Comparison of ENCODE assay signal across 40 cellular contexts in genomic region chr16:52742608-52743007, GRCh38.
"Had no signal": no experiment of that assay in that cellular context is flagged by ENCODE, and none has a peak within 500 bp of the region (broad histone marks: within the 10 kb centered on the region; RNA-seq: fewer than 3 reads in every experiment).

No MANE protein-coding gene starts in this region.

- H3K4me3 Mint-ChIP-seq: activated naive CD4-positive, alpha-beta T cell treated with anti-CD3 and anti-CD28 coated beads for 36 hours; activated naive CD4-positive, alpha-beta T cell treated with anti-CD3 and anti-CD28 coated beads, Interleukin-2, amount 10 ng/mL, durations not matched to agents 7 days and 5 days; activated naive CD4-positive, alpha-beta T cell treated with anti-CD3 and anti-CD28 coated beads, Interleukin-2, amount 50 U/mL, for 24 hours; activated naive CD8-positive, alpha-beta T cell; activated naive CD8-positive, alpha-beta T cell treated with anti-CD3 and anti-CD28 coated beads for 36 hours; activated naive CD8-positive, alpha-beta T cell treated with anti-CD3 and anti-CD28 coated beads, Interleukin-2, amount 10 ng/mL, durations not matched to agents 7 days and 5 days; activated naive CD8-positive, alpha-beta T cell treated with anti-CD3 and anti-CD28 coated beads, Interleukin-2, amount 50 U/mL, for 24 hours; activated T-cell treated with anti-CD3 and anti-CD28 coated beads, Interleukin-2, amount 50 U/mL, for 24 hours; activated T-cell treated with anti-CD3 and anti-CD28 coated beads, Interleukin-2, amount 50 U/mL, for 4 hours; activated T-cell treated with anti-CD3 and anti-CD28 coated beads, Interleukin-2, amount 50 U/mL, for 72 hours; activated T-helper 1 cell treated with anti-CD3 and anti-CD28 coated beads, Interleukin-12 subunit alpha, Interleukin-12 subunit beta, Interleukin-2, Interleukin-4 antibody, amounts not matched to agents 30 ng/mL and 10 ng/mL and 1 ng/mL, durations not matched to agents 14 hours and 24 hours and 36 hours; activated T-helper 17 cell treated with anti-CD3 and anti-CD28 coated beads, Interleukin-2, amount 50 U/mL, for 72 hours; central memory CD8-positive, alpha-beta T cell had no signal

- FAIRE-seq: astrocyte, bronchial epithelial cell had no signal

- H3K9me3 ChIP-seq: adrenal gland, ascending aorta, body of pancreas, breast epithelium had no signal

- DNase-seq: activated effector memory CD4-positive, alpha-beta T cell treated with anti-CD3 and anti-CD28 coated beads, Interleukin-2, amount 50 U/mL, for 16 hours; activated effector memory CD4-positive, alpha-beta T cell treated with Interleukin-2 at 50 U/mL for 16 hours; activated gamma-delta T cell; activated gamma-delta T cell treated with Interleukin-2 at 50 U/mL for 16 hours; activated naive CD4-positive, alpha-beta T cell; activated naive CD4-positive, alpha-beta T cell treated with anti-CD3 and anti-CD28 coated beads for 36 hours; activated naive CD4-positive, alpha-beta T cell treated with anti-CD3 and anti-CD28 coated beads, Interleukin-2, amount 10 ng/mL, durations not matched to agents 7 days and 5 days; activated naive CD4-positive, alpha-beta T cell treated with anti-CD3 and anti-CD28 coated beads, Interleukin-2, amount 50 U/mL, for 16 hours; activated naive CD4-positive, alpha-beta T cell treated with Interleukin-2 at 50 U/mL for 16 hours; activated naive CD8-positive, alpha-beta T cell treated with anti-CD3 and anti-CD28 coated beads for 36 hours; activated naive CD8-positive, alpha-beta T cell treated with anti-CD3 and anti-CD28 coated beads, Interleukin-2, amount 10 ng/mL, durations not matched to agents 7 days and 5 days; activated naive CD8-positive, alpha-beta T cell treated with anti-CD3 and anti-CD28 coated beads, Interleukin-2, amount 50 U/mL, for 24 hours; activated T-cell treated with anti-CD3 and anti-CD28 coated beads for 4 hours; activated T-cell treated with anti-CD3 and anti-CD28 coated beads, Interleukin-2, amount 50 U/mL, for 1 hour; activated T-cell treated with anti-CD3 and anti-CD28 coated beads, Interleukin-2, amount 50 U/mL, for 24 hours; activated T-cell treated with anti-CD3 and anti-CD28 coated beads, Interleukin-2, amount 50 U/mL, for 4 hours; activated T-cell treated with anti-CD3 and anti-CD28 coated beads, Interleukin-2, amount 50 U/mL, for 48 hours; activated T-cell treated with anti-CD3 and anti-CD28 coated beads, Interleukin-2, amount 50 U/mL, for 72 hours; adrenal gland; amniotic stem cell; amygdala; anterior cingulate cortex; aorta; body of pancreas; brain microvascular endothelial cell; central memory CD4-positive, alpha-beta T cell; cerebellar nuclear complex had no signal

- H3K36me3 Mint-ChIP-seq: activated naive CD4-positive, alpha-beta T cell treated with anti-CD3 and anti-CD28 coated beads, Interleukin-2, amount 10 ng/mL, durations not matched to agents 7 days and 5 days; activated naive CD4-positive, alpha-beta T cell treated with anti-CD3 and anti-CD28 coated beads, Interleukin-2, amount 50 U/mL, for 24 hours; activated naive CD8-positive, alpha-beta T cell; activated naive CD8-positive, alpha-beta T cell treated with anti-CD3 and anti-CD28 coated beads for 36 hours; activated naive CD8-positive, alpha-beta T cell treated with anti-CD3 and anti-CD28 coated beads, Interleukin-2, amount 10 ng/mL, durations not matched to agents 7 days and 5 days; brain had no signal

- H3K27me3 Mint-ChIP-seq: activated naive CD4-positive, alpha-beta T cell treated with anti-CD3 and anti-CD28 coated beads, Interleukin-2, amount 10 ng/mL, durations not matched to agents 7 days and 5 days; activated naive CD4-positive, alpha-beta T cell treated with anti-CD3 and anti-CD28 coated beads, Interleukin-2, amount 50 U/mL, for 24 hours; activated naive CD8-positive, alpha-beta T cell treated with anti-CD3 and anti-CD28 coated beads for 36 hours; activated naive CD8-positive, alpha-beta T cell treated with anti-CD3 and anti-CD28 coated beads, Interleukin-2, amount 10 ng/mL, durations not matched to agents 7 days and 5 days; activated T-cell treated with anti-CD3 and anti-CD28 coated beads, Interleukin-2, amount 50 U/mL, for 24 hours; activated T-helper 17 cell treated with anti-CD3 and anti-CD28 coated beads, Interleukin-2, amount 50 U/mL, for 72 hours; central memory CD8-positive, alpha-beta T cell had no signal

- H3K4me1 ChIP-seq: adrenal gland, ascending aorta, body of pancreas, breast epithelium had no signal

- H3K27ac ChIP-seq: adrenal gland, ascending aorta, body of pancreas, brain microvascular endothelial cell, breast epithelium, cardiac muscle cell had no signal

- H3K4me3 ChIP-seq: adrenal gland, ascending aorta, body of pancreas, breast epithelium, cardiac muscle cell had no signal

- H3K4me1 Mint-ChIP-seq: activated naive CD4-positive, alpha-beta T cell treated with anti-CD3 and anti-CD28 coated beads, Interleukin-2, amount 10 ng/mL, durations not matched to agents 7 days and 5 days; activated naive CD4-positive, alpha-beta T cell treated with anti-CD3 and anti-CD28 coated beads, Interleukin-2, amount 50 U/mL, for 24 hours; activated naive CD8-positive, alpha-beta T cell treated with anti-CD3 and anti-CD28 coated beads for 36 hours; activated naive CD8-positive, alpha-beta T cell treated with anti-CD3 and anti-CD28 coated beads, Interleukin-2, amount 10 ng/mL, durations not matched to agents 7 days and 5 days; activated naive CD8-positive, alpha-beta T cell treated with anti-CD3 and anti-CD28 coated beads, Interleukin-2, amount 50 U/mL, for 24 hours; activated T-helper 17 cell treated with anti-CD3 and anti-CD28 coated beads, Interleukin-2, amount 50 U/mL, for 72 hours; central memory CD8-positive, alpha-beta T cell had no signal

- ATAC-seq: activated naive CD4-positive, alpha-beta T cell treated with anti-CD3 and anti-CD28 coated beads, Interleukin-2, amount 50 U/mL, for 72 hours; activated naive CD8-positive, alpha-beta T cell treated with anti-CD3 and anti-CD28 coated beads, Interleukin-2, amount 50 U/mL, for 24 hours; activated T-cell treated with anti-CD3 and anti-CD28 coated beads, Interleukin-2, amount 50 U/mL, for 4 hours; activated T-cell treated with anti-CD3 and anti-CD28 coated beads, Interleukin-2, amount 50 U/mL, for 72 hours; activated T-helper 17 cell treated with anti-CD3 and anti-CD28 coated beads, Interleukin-2, amount 50 U/mL, for 72 hours; body of pancreas had no signal

- H3K27me3 ChIP-seq: adrenal gland, ascending aorta, body of pancreas, brain microvascular endothelial cell, breast epithelium had no signal

- H3K27ac Mint-ChIP-seq: activated naive CD4-positive, alpha-beta T cell treated with anti-CD3 and anti-CD28 coated beads for 36 hours; activated naive CD4-positive, alpha-beta T cell treated with anti-CD3 and anti-CD28 coated beads, Interleukin-2, amount 10 ng/mL, durations not matched to agents 7 days and 5 days; activated naive CD4-positive, alpha-beta T cell treated with anti-CD3 and anti-CD28 coated beads, Interleukin-2, amount 50 U/mL, for 24 hours; activated naive CD4-positive, alpha-beta T cell treated with anti-CD3 and anti-CD28 coated beads, Interleukin-2, amount 50 U/mL, for 72 hours; activated naive CD8-positive, alpha-beta T cell; activated naive CD8-positive, alpha-beta T cell treated with anti-CD3 and anti-CD28 coated beads for 36 hours; activated naive CD8-positive, alpha-beta T cell treated with anti-CD3 and anti-CD28 coated beads, Interleukin-2, amount 10 ng/mL, durations not matched to agents 7 days and 5 days; activated naive CD8-positive, alpha-beta T cell treated with anti-CD3 and anti-CD28 coated beads, Interleukin-2, amount 50 U/mL, for 24 hours; activated T-cell treated with anti-CD3 and anti-CD28 coated beads, Interleukin-2, amount 50 U/mL, for 24 hours; activated T-cell treated with anti-CD3 and anti-CD28 coated beads, Interleukin-2, amount 50 U/mL, for 72 hours; activated T-helper 1 cell treated with anti-CD3 and anti-CD28 coated beads, Interleukin-12 subunit alpha, Interleukin-12 subunit beta, Interleukin-2, Interleukin-4 antibody, amounts not matched to agents 30 ng/mL and 10 ng/mL and 1 ng/mL, durations not matched to agents 14 hours and 24 hours and 36 hours; activated T-helper 17 cell treated with anti-CD3 and anti-CD28 coated beads, Interleukin-2, amount 50 U/mL, for 72 hours; activated T-helper 2 cell treated with anti-CD3 and anti-CD28 coated beads, Interferon-gamma antibody, Interleukin-2, Interleukin-4, amounts not matched to agents 10 μg/mL and 5 μg/mL and 100 μg/mL, durations not matched to agents 14 hours and 24 hours and 36 hours had no signal

- H3K9me3 Mint-ChIP-seq: activated naive CD8-positive, alpha-beta T cell treated with anti-CD3 and anti-CD28 coated beads, Interleukin-2, amount 50 U/mL, for 24 hours had no signal

- H3K36me3 ChIP-seq: adrenal gland, ascending aorta, brain microvascular endothelial cell, breast epithelium, cardiac muscle cell had no signal
